Comparison of ENCODE assay signal across 27 cellular contexts in genomic region chr20:11155156-11155805, GRCh38.
A peak's percentile ranks its signal among the peaks of the same experiment; 100 is the strongest.
DNase-seq lines count a peak whose midpoint lies in the region; ATAC-seq, FAIRE-seq and TF ChIP-seq lines count a peak whose summit lies in the region.
"Had no signal": no experiment of that assay in that cellular context is flagged by ENCODE, and none has a peak within 500 bp of the region (broad histone marks: within the 10 kb centered on the region; RNA-seq: fewer than 3 reads in every experiment).

No MANE protein-coding gene starts in this region.

- H3K4me2 ChIP-seq in A549 = no peak overlapping the region
- H3K4me2 ChIP-seq: SK-N-SH had no signal

- no peak overlapping the region for H3K4me3 ChIP-seq in A549
- H3K4me3 ChIP-seq: left lung, MG63, thoracic aorta, vagina had no signal

- no peak for TF ChIP-seq RAD21 in A549 (conservative IDR thresholded peaks at IDR 0.05 in 1 of 2, IDR thresholded peaks at IDR 0.05 in 1 of 2)

- DNase-seq in A549 (ENCODE audit: low read depth in 1 of 2, low spot score in 1 of 2) (no peak), AG20443 (ENCODE audit: low spot score) (peak; percentile 16), NCI-H1105 treated with DMSO at 0.1 percent for 48 hours (lab: John Stamatoyannopoulos, UW) (peak; percentile 22), fibroblast of gingiva (ENCODE audit: low read depth) (peak; percentile 79), hippocampal formation (lab: John Stamatoyannopoulos, UW) (no peak)
- DNase-seq: activated CD8-positive, alpha-beta memory T cell treated with anti-CD3 and anti-CD28 coated beads for 24 hours; activated gamma-delta T cell treated with Interleukin-2 at 50 U/mL for 16 hours; activated T-cell treated with anti-CD3 and anti-CD28 coated beads, Interleukin-2, amount 50 U/mL, for 24 hours; CD4-positive, alpha-beta T cell; DMS79; foreskin fibroblast; GF-D8; immature natural killer cell; left lung; MG63; midbrain; NCI-H524; SK-N-SH; stimulated activated CD4-positive, alpha-beta T cell treated with anti-CD3 and anti-CD28 coated beads, Interleukin-2, amount 100 ng/mL, for 48 hours; stimulated activated naive CD4-positive, alpha-beta T cell; T-helper 17 cell had no signal

- TF ChIP-seq POLR2A in A549 (IDR thresholded peaks at IDR 0.05; ENCODE audit: low read length) = no peak

- no peak for TF ChIP-seq EP300 in A549 (IDR thresholded peaks at IDR 0.05)

- CTCF ChIA-PET in A549 (lab: Yijun Ruan, JAX) = interaction anchor here (0.7 kb wide), 1 partner anchor 14 kb away, joined by 3 read pairs; no protein-coding TSS in a partner anchor

- peaks cover 18% of the 10 kb centered on the region; the same call in 2 of the 3 replicates for H3K4me1 ChIP-seq in A549

- FAIRE-seq in A549 (lab: Jason Lieb, UNC) = peak; percentile 56
- FAIRE-seq: GM18507 had no signal

- no peak for TF ChIP-seq CTCF in A549 (IDR thresholded peaks at IDR 0.05)

- H3K9me3 ChIP-seq in A549 = 0 out of 3 replicates have a peak, but pooled peaks cover 6% of the 10 kb centered on the region
- H3K9me3 ChIP-seq: MG63, SK-N-SH, thoracic aorta, vagina had no signal

- ATAC-seq in A549 = no peak
- no peak for ATAC-seq in HG03039 (IDR thresholded peaks at IDR 0.05; ENCODE audit: unreplicated experiment)
- no peak for ATAC-seq in HG03521 (IDR thresholded peaks at IDR 0.05; ENCODE audit: unreplicated experiment)
- ATAC-seq: left lung; natural killer cell treated with Interleukin-12 subunit alpha and Interleukin-12 subunit beta and Interleukin-15 and Interleukin-18, amount 100 ng/mL, for 72 hours; T-helper 17 cell had no signal

- POLR2A ChIA-PET in A549 (lab: Yijun Ruan, JAX) = no interaction called here

- H3K27ac ChIP-seq in A549 = no peak overlapping the region
- H3K27ac ChIP-seq: left lung, thoracic aorta, vagina had no signal

- WGBS in A549 (ENCODE audit: missing lambda C conversion rate) = 89% methylated on average over 1 of the region's 1 CpG

TF ChIP-seq in A549, 52 proteins besides CTCF, POLR2A, EP300 and RAD21:
- TF ChIP-seq FOXS1 (CRISPR knock-in tag; IDR thresholded peaks at IDR 0.05) (no peak), ZFP36 (IDR thresholded peaks at IDR 0.05; ENCODE audit: borderline replicate concordance, partially characterized antibody) (no peak), MAZ (IDR thresholded peaks at IDR 0.05; ENCODE audit: borderline replicate concordance, low read depth, low read length) (no peak), TP53 (CRISPR knock-in tag; IDR thresholded peaks at IDR 0.05) (no peak), JUNB (IDR thresholded peaks at IDR 0.05) (no peak), PHF8 (IDR thresholded peaks at IDR 0.05; ENCODE audit: borderline replicate concordance, low read depth) (no peak), TFCP2L1 (CRISPR knock-in tag; IDR thresholded peaks at IDR 0.05) (no peak), ZSCAN20 (CRISPR knock-in tag; IDR thresholded peaks at IDR 0.05) (no peak), CBX2 (IDR thresholded peaks at IDR 0.05; ENCODE audit: borderline replicate concordance, low read depth) (no peak), NFE2L2 (conservative IDR thresholded peaks at IDR 0.05; ENCODE audit: low read length) (no peak), HMGXB4 (CRISPR knock-in tag; IDR thresholded peaks at IDR 0.05; ENCODE audit: borderline replicate concordance) (no peak), ZC3H11A (IDR thresholded peaks at IDR 0.05) (no peak), JUN (IDR thresholded peaks at IDR 0.05) (no peak), EHMT2 (IDR thresholded peaks at IDR 0.05; ENCODE audit: low read depth) (no peak), ZNF302 (CRISPR knock-in tag; IDR thresholded peaks at IDR 0.05) (no peak), NPAS2 (CRISPR knock-in tag; IDR thresholded peaks at IDR 0.05; ENCODE audit: borderline replicate concordance) (no peak)
- TF ChIP-seq, protein P1, sequence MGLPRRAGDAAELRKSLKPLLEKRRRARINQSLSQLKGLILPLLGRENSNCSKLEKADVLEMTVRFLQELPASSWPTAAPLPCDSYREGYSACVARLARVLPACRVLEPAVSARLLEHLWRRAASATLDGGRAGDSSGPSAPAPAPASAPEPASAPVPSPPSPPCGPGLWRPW (IDR thresholded peaks at IDR 0.05) = no peak
- TF ChIP-seq, protein P2, sequence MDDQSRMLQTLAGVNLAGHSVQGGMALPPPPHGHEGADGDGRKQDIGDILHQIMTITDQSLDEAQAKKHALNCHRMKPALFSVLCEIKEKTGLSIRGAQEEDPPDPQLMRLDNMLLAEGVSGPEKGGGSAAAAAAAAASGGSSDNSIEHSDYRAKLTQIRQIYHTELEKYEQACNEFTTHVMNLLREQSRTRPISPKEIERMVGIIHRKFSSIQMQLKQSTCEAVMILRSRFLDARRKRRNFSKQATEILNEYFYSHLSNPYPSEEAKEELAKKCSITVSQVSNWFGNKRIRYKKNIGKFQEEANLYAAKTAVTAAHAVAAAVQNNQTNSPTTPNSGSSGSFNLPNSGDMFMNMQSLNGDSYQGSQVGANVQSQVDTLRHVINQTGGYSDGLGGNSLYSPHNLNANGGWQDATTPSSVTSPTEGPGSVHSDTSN (IDR thresholded peaks at IDR 0.05) = no peak

Comparison
In these comparisons a context has a peak if more than half of its experiments do, and no peak if none do; other contexts are left out.
1. DNase-seq: peak in AG20443 (single experiment), NCI-H1105 treated with DMSO at 0.1 percent for 48 hours (single experiment) and fibroblast of gingiva (single experiment); none in A549 (0 of 2) and hippocampal formation (0 of 2).